8 cellular contexts compared by ENCODE assay signal in the genomic region with DNA sequence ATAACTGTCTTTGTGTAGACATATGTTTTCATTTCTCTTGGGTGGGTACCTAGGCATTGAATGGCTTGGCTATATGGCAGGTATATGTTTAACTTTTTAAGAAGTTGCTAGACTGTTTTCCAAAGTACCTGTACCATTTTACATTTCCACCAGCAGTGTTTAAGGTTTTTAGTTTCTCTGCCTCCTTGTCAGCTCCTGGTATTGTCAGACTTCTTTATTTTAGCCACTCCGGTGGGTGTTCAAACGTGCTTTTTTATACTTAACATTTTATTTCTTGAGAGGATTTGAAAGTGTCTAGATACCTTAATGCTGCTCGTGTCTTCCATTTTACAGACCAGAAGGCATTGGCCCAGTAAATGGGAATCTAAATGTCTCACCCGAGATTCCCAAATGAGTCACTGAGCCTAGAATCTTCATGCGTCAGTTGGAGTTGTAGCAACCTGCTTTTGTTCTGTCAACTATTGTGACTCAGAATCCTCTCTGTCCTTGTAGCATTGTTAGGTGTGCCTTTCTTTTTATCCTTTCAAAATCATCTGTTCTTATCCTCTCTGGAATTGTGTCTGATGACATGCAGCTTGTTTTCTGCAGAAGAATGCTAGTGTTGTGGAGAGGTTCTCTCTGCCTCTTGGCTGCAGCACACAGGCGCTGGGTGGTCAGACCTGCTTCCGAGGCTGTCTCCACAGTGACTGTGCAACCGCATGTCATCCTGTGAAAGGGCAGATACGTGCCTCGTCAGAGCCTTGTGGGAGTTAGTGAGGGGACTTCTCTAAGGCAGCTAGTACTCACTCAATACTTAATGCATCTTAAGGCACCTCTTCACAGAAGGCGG.
DNase-seq lines count a peak whose midpoint lies in the region; ATAC-seq, FAIRE-seq and TF ChIP-seq lines count a peak whose summit lies in the region.

No MANE protein-coding gene starts in this region.

- in situ Hi-C loops in ACHN (cut with HindIII; ENCODE audit: low pct_ligation_motif_present, low pct_unique_long_range_greater_than_20kb, low sequenced_read_pairs): no loop called here

- H3K27ac Mint-ChIP-seq in natural killer cell: no peak overlapping the region

- intact Hi-C loops in natural killer cell (cut with micrococcal nuclease): no loop called here

- TF ChIP-seq CTCF in epithelial cell of proximal tubule (conservative IDR thresholded peaks at IDR 0.05; ENCODE audit: low read depth, low read length) (no peak), natural killer cell (IDR thresholded peaks at IDR 0.05) (no peak)

- no peak for TF ChIP-seq POLR2A in GM12891 (IDR thresholded peaks at IDR 0.05; ENCODE audit: low read depth, low read length)

- DNase-seq in ACHN (peak; percentile 73), LHCN-M2 (ENCODE audit: low read depth) (peak; percentile 96), epithelial cell of proximal tubule (ENCODE audit: low read depth) (peak; percentile 87), natural killer cell (no peak), GM12891 (ENCODE audit: insufficient read length, low spot score) (no peak), RPMI8226 (no peak)

- H3K27me3 Mint-ChIP-seq in natural killer cell (ENCODE audit: low read depth in 2 of 2): no peaks in the 10 kb centered on the region

- peaks cover 5 to 18% of the 10 kb centered on the region in 2 donors for H3K4me1 Mint-ChIP-seq in natural killer cell

- H3K4me3 Mint-ChIP-seq in natural killer cell: no peak overlapping the region

- FAIRE-seq in GM12891 (lab: Jason Lieb, UNC): no peak

- no peak overlapping the region for H3K4me3 ChIP-seq in epithelial cell of proximal tubule (ENCODE audit: low read depth, low read length)

- ATAC-seq in natural killer cell (peak; percentile 68 to 97 (median 75)), GM21825 (IDR thresholded peaks at IDR 0.05; ENCODE audit: unreplicated experiment) (no peak), GM19328 (IDR thresholded peaks at IDR 0.05; ENCODE audit: unreplicated experiment) (no peak)

- no peaks in the 10 kb centered on the region for H3K9me3 Mint-ChIP-seq in natural killer cell

- peaks cover 10% of the 10 kb centered on the region for H3K36me3 Mint-ChIP-seq in natural killer cell

TF ChIP-seq in GM12891, 5 proteins besides CTCF, POLR2A, EP300 and RAD21:
- no peak for TF ChIP-seq PAX5 (IDR thresholded peaks at IDR 0.05; ENCODE audit: insufficient read depth, low read length, severe bottlenecking)
- no peak for TF ChIP-seq POU2F2 (IDR thresholded peaks at IDR 0.05; ENCODE audit: low read depth, low read length)
- no peak for TF ChIP-seq SPI1 (IDR thresholded peaks at IDR 0.05; ENCODE audit: low read depth, low read length)
- TF ChIP-seq TAF1 (IDR thresholded peaks at IDR 0.05; ENCODE audit: low read depth, low read length): no peak
- TF ChIP-seq POLR2AphosphoS5 (IDR thresholded peaks at IDR 0.05; ENCODE audit: low read depth, low read length): no peak

Comparison
In these comparisons a context has a peak if more than half of its experiments do, and no peak if none do; other contexts are left out.
1. DNase-seq: peak in ACHN (single experiment), LHCN-M2 (single experiment) and epithelial cell of proximal tubule (single experiment); none in natural killer cell (single experiment), GM12891 (single experiment) and RPMI8226 (single experiment).
2. ATAC-seq: peak in natural killer cell (3 of 3); none in GM21825 (single experiment) and GM19328 (single experiment).